Comparison of ENCODE assay signal across 24 cellular contexts in the genomic region with DNA sequence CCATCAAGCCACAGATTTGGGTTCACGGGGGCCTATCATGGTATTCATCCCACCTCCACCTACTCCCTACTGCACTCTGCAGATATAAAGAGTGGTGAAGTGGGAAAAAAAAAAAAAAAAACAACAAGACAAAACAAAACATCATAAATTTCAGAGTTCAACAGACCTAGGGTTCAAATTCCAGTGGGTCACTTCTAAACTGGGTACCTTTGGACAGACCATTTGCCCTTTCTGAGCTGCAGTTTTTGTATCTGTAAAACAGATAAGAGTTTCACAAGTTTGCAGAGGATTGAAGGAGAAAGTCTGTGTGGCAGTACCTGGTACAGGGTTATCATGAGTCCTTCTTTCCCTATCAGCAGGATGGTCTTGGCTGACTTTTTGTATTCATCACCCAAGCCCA.
"Had no signal": no experiment of that assay in that cellular context is flagged by ENCODE, and none has a peak within 500 bp of the region (broad histone marks: within the 10 kb centered on the region; RNA-seq: fewer than 3 reads in every experiment).

No MANE protein-coding gene starts in this region.

- DNase-seq: colonic mucosa; effector memory CD4-positive, alpha-beta T cell; foreskin keratinocyte; heart left ventricle; left cardiac atrium; left ventricle myocardium inferior; lower lobe of right lung; mucosa of descending colon; naive B cell; occipital lobe; pancreas; sigmoid colon; spleen; stimulated activated CD4-positive, alpha-beta T cell treated with anti-CD3 and anti-CD28 coated beads, Interleukin-4, amount 100 ng/mL, for 4 hours; stimulated activated naive B cell treated with anti-CD40 and anti-IgM and Interleukin-4, amounts not matched to agents 10 μg/mL and 1 μg/mL and 100 μg/mL, for 72 hours; upper lobe of left lung; uterus had no signal

- H3K36me3 ChIP-seq: colonic mucosa, esophagus muscularis mucosa, gastroesophageal sphincter, heart left ventricle, left ventricle myocardium inferior, lower lobe of right lung, pancreas, right atrium auricular region, sigmoid colon, spleen, thoracic aorta, tibial nerve, upper lobe of left lung, uterus had no signal

- H3K9me3 ChIP-seq: colonic mucosa, esophagus muscularis mucosa, gastroesophageal sphincter, heart left ventricle, left ventricle myocardium inferior, lower lobe of right lung, mucosa of descending colon, pancreas, right atrium auricular region, sigmoid colon, thoracic aorta, tibial nerve, upper lobe of left lung, uterus had no signal

- H3K4me2 ChIP-seq: hepatocyte had no signal

- H3K27me3 ChIP-seq: colonic mucosa, esophagus muscularis mucosa, foreskin keratinocyte, gastroesophageal sphincter, heart left ventricle, hepatocyte, pancreas, right atrium auricular region, sigmoid colon, spleen, tibial nerve, upper lobe of left lung, uterus had no signal

- ATAC-seq: foreskin keratinocyte; gastroesophageal sphincter; heart left ventricle; left cardiac atrium; lower lobe of right lung; mucosa of descending colon; natural killer cell treated with Interleukin-12 subunit alpha and Interleukin-12 subunit beta and Interleukin-15 and Interleukin-18, amount 100 ng/mL, for 72 hours; pancreas; stimulated activated naive B cell treated with anti-CD40 and anti-IgM and Interleukin-4, amounts not matched to agents 10 μg/mL and 1 μg/mL and 100 μg/mL, for 72 hours had no signal

- H3K27ac ChIP-seq: colonic mucosa, esophagus muscularis mucosa, foreskin keratinocyte, gastroesophageal sphincter, heart left ventricle, hepatocyte, left ventricle myocardium inferior, lower lobe of right lung, pancreas, right atrium auricular region, sigmoid colon, thoracic aorta, tibial nerve, upper lobe of left lung, uterus had no signal

- H3K4me3 ChIP-seq: colonic mucosa, esophagus muscularis mucosa, gastroesophageal sphincter, heart left ventricle, hepatocyte, left ventricle myocardium inferior, lower lobe of right lung, mucosa of descending colon, pancreas, right atrium auricular region, sigmoid colon, spleen, thoracic aorta, tibial nerve, upper lobe of left lung, uterus had no signal

- H2AFZ ChIP-seq: hepatocyte had no signal

- H3K4me1 ChIP-seq: uterus had no signal
